ENCODE assay signal across 18 cellular contexts in genomic region chr3:37257581-37257980, GRCh38. TPM values are rescaled to one million over a fixed set of nuclear protein-coding genes. Genes with fewer than 3 reads are reported as not detected.
DNase-seq lines count a peak whose midpoint lies in the region; ATAC-seq and TF ChIP-seq lines count a peak whose summit lies in the region.
"Had no signal": no experiment of that assay in that cellular context is flagged by ENCODE, and none has a peak within 500 bp of the region (broad histone marks: within the 10 kb centered on the region; RNA-seq: fewer than 3 reads in every experiment).

No MANE protein-coding gene starts in this region.

- no peak for TF ChIP-seq POLR2A in spleen (IDR thresholded peaks at IDR 0.05)

- DNase-seq in natural killer cell, result no peak
- no peak for DNase-seq in natural killer cell treated with Interleukin-12 subunit alpha and Interleukin-12 subunit beta and Interleukin-15 and Interleukin-18, amount 100 ng/mL, for 72 hours (ENCODE audit: low spot score)
- no peak for DNase-seq in chondrocyte (ENCODE audit: low spot score)
- peak; percentile 58 to 63 for DNase-seq in lung microvascular endothelial cell (ENCODE audit: low read depth in 2 of 2)
- no peak for DNase-seq in spleen
- no peak for DNase-seq in GM20000 (ENCODE audit: low spot score)
- DNase-seq: CD8-positive, alpha-beta T cell; DMS53; EL; GOT3; NCI-H1092 treated with DMSO at 0.1 percent for 48 hours; NCI-H146; NCI-H2081 treated with DMSO at 0.1 percent for 48 hours; NK-92 treated with Interleukin-12 subunit alpha and Interleukin-12 subunit beta, amount 100 ng/mL, for 24 hours; SHP77 had no signal

- intact Hi-C loops in natural killer cell (cut with micrococcal nuclease) (no loop called here), spleen (cut with DNase I; ENCODE audit: low total_unique reads) (no loop called here)

- no peaks in the 10 kb centered on the region for H3K9me3 ChIP-seq in spleen
- H3K9me3 ChIP-seq: BLaER1 had no signal

- ATAC-seq in natural killer cell (no peak), HG03460 (IDR thresholded peaks at IDR 0.05; ENCODE audit: unreplicated experiment) (no peak)
- ATAC-seq in natural killer cell treated with Interleukin-12 subunit alpha and Interleukin-12 subunit beta and Interleukin-15 and Interleukin-18, amount 100 ng/mL, for 72 hours, result no peak
- ATAC-seq: CD8-positive, alpha-beta T cell; HCT116 had no signal

- no peaks in the 10 kb centered on the region for H3K27me3 Mint-ChIP-seq in natural killer cell (ENCODE audit: low read depth in 2 of 2)
- no peaks in the 10 kb centered on the region for H3K27me3 Mint-ChIP-seq in natural killer cell treated with Interleukin-12 subunit alpha and Interleukin-12 subunit beta and Interleukin-15 and Interleukin-18, amount 100 ng/mL, for 72 hours
- H3K27me3 Mint-ChIP-seq in chondrocyte (ENCODE audit: low read depth), result no peaks in the 10 kb centered on the region

- H3K4me1 ChIP-seq in spleen, result peaks cover 0 to 34% (median 4%) of the 10 kb centered on the region in 6 donors
- H3K4me1 ChIP-seq: BLaER1 had no signal

- H3K36me3 ChIP-seq in spleen, result peaks cover 0 to 75% (median 12%) of the 10 kb centered on the region in 6 donors

- H3K36me3 Mint-ChIP-seq in natural killer cell (no peaks in the 10 kb centered on the region), chondrocyte (ENCODE audit: low read depth) (peaks cover 7% of the 10 kb centered on the region)
- peaks cover 4% of the 10 kb centered on the region for H3K36me3 Mint-ChIP-seq in natural killer cell treated with Interleukin-12 subunit alpha and Interleukin-12 subunit beta and Interleukin-15 and Interleukin-18, amount 100 ng/mL, for 72 hours

- TF ChIP-seq CTCF in natural killer cell (IDR thresholded peaks at IDR 0.05), result no peak
- no peak for TF ChIP-seq CTCF in chondrocyte (IDR thresholded peaks at IDR 0.05)
- TF ChIP-seq CTCF in spleen (IDR thresholded peaks at IDR 0.05 in 8 of 11, conservative IDR thresholded peaks at IDR 0.05 in 3 of 11), result no peak
- TF ChIP-seq CTCF in GM20000 (IDR thresholded peaks at IDR 0.05; ENCODE audit: extremely low read depth, missing control alignments), result no peak

- no peak overlapping the region for H3K4me3 Mint-ChIP-seq in natural killer cell
- H3K4me3 Mint-ChIP-seq in natural killer cell treated with Interleukin-12 subunit alpha and Interleukin-12 subunit beta and Interleukin-15 and Interleukin-18, amount 100 ng/mL, for 72 hours, result no peak overlapping the region
- H3K4me3 Mint-ChIP-seq in chondrocyte (ENCODE audit: unreplicated experiment), result no peak overlapping the region
- H3K4me3 Mint-ChIP-seq: CD8-positive, alpha-beta T cell had no signal

- H3K27ac ChIP-seq in spleen, result no peak overlapping the region
- H3K27ac ChIP-seq: BLaER1 had no signal

- no peaks in the 10 kb centered on the region for H3K9me3 Mint-ChIP-seq in natural killer cell
- H3K9me3 Mint-ChIP-seq in natural killer cell treated with Interleukin-12 subunit alpha and Interleukin-12 subunit beta and Interleukin-15 and Interleukin-18, amount 100 ng/mL, for 72 hours, result no peaks in the 10 kb centered on the region
- H3K9me3 Mint-ChIP-seq in chondrocyte (ENCODE audit: low read depth), result no peaks in the 10 kb centered on the region
- H3K9me3 Mint-ChIP-seq: CD8-positive, alpha-beta T cell had no signal

- no peaks in the 10 kb centered on the region for H3K27me3 ChIP-seq in spleen (replicated peaks in 1 of 7)
- H3K27me3 ChIP-seq: BLaER1 had no signal

- H3K4me3 ChIP-seq in spleen, result no peak overlapping the region
- H3K4me3 ChIP-seq: BLaER1 had no signal

- H3K27ac Mint-ChIP-seq in natural killer cell (peak overlapping the region; percentile 73 to 76), chondrocyte (ENCODE audit: unreplicated experiment) (peak overlapping the region; percentile 5)
- H3K27ac Mint-ChIP-seq in natural killer cell treated with Interleukin-12 subunit alpha and Interleukin-12 subunit beta and Interleukin-15 and Interleukin-18, amount 100 ng/mL, for 72 hours, result peak overlapping the region in 1 of 2 donors; percentile 52

- H3K4me1 Mint-ChIP-seq in natural killer cell (peaks cover 43 to 51% of the 10 kb centered on the region in 2 donors), chondrocyte (ENCODE audit: low read depth) (peaks cover 15% of the 10 kb centered on the region)
- H3K4me1 Mint-ChIP-seq in natural killer cell treated with Interleukin-12 subunit alpha and Interleukin-12 subunit beta and Interleukin-15 and Interleukin-18, amount 100 ng/mL, for 72 hours (ENCODE audit: low read depth in 2 of 2), result peaks cover 31 to 43% of the 10 kb centered on the region in 2 donors

RNA-seq across cellular contexts. Expression of gene GOLGA4, which starts 14.5 kb away (rescaled TPM):
- total RNA-seq in natural killer cell (10 to 100 TPM; 73.4 to 88.6 (median 80.0) TPM), chondrocyte (67.2 to 71.6 TPM (median 70.7 TPM) in 3 replicates), lung microvascular endothelial cell (27.0 and 40.1 TPM in 2 replicates), spleen (100 to 1,000 TPM in 1 of 7 donors, 10 to 100 TPM in 6; 75.7 to 121 (median 87.4) TPM)
- total RNA-seq in natural killer cell treated with Interleukin-12 subunit alpha and Interleukin-12 subunit beta and Interleukin-15 and Interleukin-18, amount 100 ng/mL, for 72 hours, result 10 to 100 TPM; 55.1 to 91.3 TPM
- polyA plus RNA-seq in spleen, result 10 to 100 TPM; 14.3 to 16.5 (median 16.3) TPM

Comparison
In these comparisons a context has a peak if more than half of its experiments do, and no peak if none do; other contexts are left out.
1. DNase-seq: peak in lung microvascular endothelial cell (2 of 2); none in natural killer cell (single experiment), natural killer cell treated with Interleukin-12 subunit alpha and Interleukin-12 subunit beta and Interleukin-15 and Interleukin-18, amount 100 ng/mL, for 72 hours (single experiment), chondrocyte (single experiment), spleen (single experiment) and GM20000 (single experiment).